ENCODE assay signal across 1 cellular context in the genomic region with DNA sequence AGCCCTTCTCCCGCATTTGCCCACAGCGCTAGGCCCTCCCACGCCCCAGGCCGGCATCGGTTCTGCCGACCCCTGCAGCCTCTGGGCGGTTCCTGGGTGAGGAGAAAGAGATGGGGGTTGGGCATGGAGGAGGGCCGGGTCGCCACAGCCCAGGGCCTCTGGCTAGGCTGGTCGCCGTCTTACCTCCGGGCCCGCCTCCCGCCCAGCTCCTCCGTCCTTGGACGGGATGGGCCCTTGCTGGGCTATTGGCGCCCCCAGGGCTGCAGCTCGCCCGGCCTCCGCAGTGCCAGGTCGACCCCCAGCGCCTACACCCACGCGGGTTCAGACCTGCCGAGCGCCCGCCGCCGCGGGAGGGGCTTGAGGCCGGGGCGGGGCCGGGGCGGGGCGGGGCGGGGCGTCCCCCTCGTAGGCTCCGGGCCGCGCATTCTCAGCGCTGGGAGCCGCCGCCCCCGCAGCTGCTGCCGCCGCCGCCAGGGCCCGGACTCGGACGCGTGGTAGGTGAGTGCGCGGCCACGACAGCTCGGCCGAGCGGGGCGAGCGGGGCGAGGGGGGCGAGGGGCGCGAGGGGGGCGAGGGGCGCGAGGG.
TF ChIP-seq lines count a peak whose summit lies in the region.

Gene CD151, plus strand, starts transcription at position 424 of the 585 bp plus-strand sequence. CDS start 3,118 bp downstream, outside the sequence.

TF ChIP-seq in K562, 482 proteins besides CTCF, POLR2A, EP300 and RAD21 (continued from another document and continues in another):
- TF ChIP-seq AFF1 (IDR thresholded peaks at IDR 0.05; ENCODE audit: low read depth in 1 of 2, partially characterized antibody in 2 of 2) (no peak), ZNF586 (CRISPR knock-in tag; conservative IDR thresholded peaks at IDR 0.05) (no peak), FOXJ3 (CRISPR knock-in tag; IDR thresholded peaks at IDR 0.05) (no peak), ATF7 (IDR thresholded peaks at IDR 0.05) (no peak), SUPT5H (IDR thresholded peaks at IDR 0.05) (peak; percentile 52), FIP1L1 (IDR thresholded peaks at IDR 0.05; ENCODE audit: low read depth, low read length, poor library complexity, severe bottlenecking) (no peak), ZNF217 (CRISPR knock-in tag; IDR thresholded peaks at IDR 0.05) (no peak), RBFOX2 (IDR thresholded peaks at IDR 0.05; ENCODE audit: low read depth, low read length) (peak; percentile 10; the same call in 1 of the 2 replicates), ZNF512 (tag; IDR thresholded peaks at IDR 0.05) (no peak), RBM17 (IDR thresholded peaks at IDR 0.05; ENCODE audit: borderline replicate concordance, low read depth, low read length) (no peak), BRD9 (IDR thresholded peaks at IDR 0.05; ENCODE audit: low read depth, partially characterized antibody) (no peak), BRF2 (IDR thresholded peaks at IDR 0.05; ENCODE audit: borderline replicate concordance, insufficient read depth, insufficient read length) (no peak), RBBP5 (IDR thresholded peaks at IDR 0.05; ENCODE audit: borderline replicate concordance, insufficient read depth, low read length, poor library complexity, severe bottlenecking) (no peak), E4F1 (CRISPR knock-in tag; IDR thresholded peaks at IDR 0.05; ENCODE audit: borderline replicate concordance) (no peak), MED1 (CRISPR knock-in tag; IDR thresholded peaks at IDR 0.05; ENCODE audit: borderline replicate concordance) (no peak), HSF4 (CRISPR knock-in tag; IDR thresholded peaks at IDR 0.05; ENCODE audit: borderline replicate concordance) (no peak), ZNF175 (CRISPR knock-in tag; IDR thresholded peaks at IDR 0.05; ENCODE audit: low read depth) (no peak), STAG1 (CRISPR knock-in tag; IDR thresholded peaks at IDR 0.05; ENCODE audit: borderline replicate concordance) (no peak), SIX5 (IDR thresholded peaks at IDR 0.05; ENCODE audit: borderline replicate concordance in 1 of 2, insufficient read depth in 1 of 2, low read depth in 1 of 2, low read length in 2 of 2) (no peak), MECOM (CRISPR knock-in tag; IDR thresholded peaks at IDR 0.05) (no peak), MYC (IDR thresholded peaks at IDR 0.05; ENCODE audit: low read depth, low read length) (0 out of 2 replicates have a peak, but pooled peaks have one; percentile 31), MYC (CRISPR knock-in tag; IDR thresholded peaks at IDR 0.05; ENCODE audit: borderline replicate concordance, low read depth) (no peak), HNRNPK (IDR thresholded peaks at IDR 0.05; ENCODE audit: low read depth, low read length, poor library complexity, severe bottlenecking) (no peak), CHCHD3 (CRISPR knock-in tag; IDR thresholded peaks at IDR 0.05) (no peak), HMG20A (CRISPR knock-in tag; conservative IDR thresholded peaks at IDR 0.05) (no peak), POU5F1 (IDR thresholded peaks at IDR 0.05; ENCODE audit: borderline replicate concordance, low read depth, low read length, partially characterized antibody) (no peak), ZNF561 (CRISPR knock-in tag; conservative IDR thresholded peaks at IDR 0.05) (no peak), KLF10 (CRISPR knock-in tag; IDR thresholded peaks at IDR 0.05) (no peak), HNRNPUL1 (IDR thresholded peaks at IDR 0.05; ENCODE audit: low read length) (no peak), ZNF23 (CRISPR knock-in tag; IDR thresholded peaks at IDR 0.05) (no peak), MYNN (IDR thresholded peaks at IDR 0.05) (no peak), MYNN (CRISPR knock-in tag; IDR thresholded peaks at IDR 0.05) (no peak), FOXP1 (CRISPR knock-in tag; IDR thresholded peaks at IDR 0.05) (peak; percentile 54; the same call in 1 of the 2 replicates), RBM34 (IDR thresholded peaks at IDR 0.05; ENCODE audit: borderline replicate concordance, insufficient read depth, low read length) (no peak), PHB2 (IDR thresholded peaks at IDR 0.05; ENCODE audit: low read depth) (no peak), E2F8 (IDR thresholded peaks at IDR 0.05; ENCODE audit: low read depth, partially characterized antibody) (no peak)
- TF ChIP-seq, protein P1, sequence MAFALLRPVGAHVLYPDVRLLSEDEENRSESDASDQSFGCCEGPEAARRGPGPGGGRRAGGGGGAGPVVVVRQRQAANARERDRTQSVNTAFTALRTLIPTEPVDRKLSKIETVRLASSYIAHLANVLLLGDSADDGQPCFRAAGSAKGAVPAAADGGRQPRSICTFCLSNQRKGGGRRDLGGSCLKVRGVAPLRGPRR (CRISPR knock-in tag; IDR thresholded peaks at IDR 0.05), result no peak
- TF ChIP-seq, protein P2, sequence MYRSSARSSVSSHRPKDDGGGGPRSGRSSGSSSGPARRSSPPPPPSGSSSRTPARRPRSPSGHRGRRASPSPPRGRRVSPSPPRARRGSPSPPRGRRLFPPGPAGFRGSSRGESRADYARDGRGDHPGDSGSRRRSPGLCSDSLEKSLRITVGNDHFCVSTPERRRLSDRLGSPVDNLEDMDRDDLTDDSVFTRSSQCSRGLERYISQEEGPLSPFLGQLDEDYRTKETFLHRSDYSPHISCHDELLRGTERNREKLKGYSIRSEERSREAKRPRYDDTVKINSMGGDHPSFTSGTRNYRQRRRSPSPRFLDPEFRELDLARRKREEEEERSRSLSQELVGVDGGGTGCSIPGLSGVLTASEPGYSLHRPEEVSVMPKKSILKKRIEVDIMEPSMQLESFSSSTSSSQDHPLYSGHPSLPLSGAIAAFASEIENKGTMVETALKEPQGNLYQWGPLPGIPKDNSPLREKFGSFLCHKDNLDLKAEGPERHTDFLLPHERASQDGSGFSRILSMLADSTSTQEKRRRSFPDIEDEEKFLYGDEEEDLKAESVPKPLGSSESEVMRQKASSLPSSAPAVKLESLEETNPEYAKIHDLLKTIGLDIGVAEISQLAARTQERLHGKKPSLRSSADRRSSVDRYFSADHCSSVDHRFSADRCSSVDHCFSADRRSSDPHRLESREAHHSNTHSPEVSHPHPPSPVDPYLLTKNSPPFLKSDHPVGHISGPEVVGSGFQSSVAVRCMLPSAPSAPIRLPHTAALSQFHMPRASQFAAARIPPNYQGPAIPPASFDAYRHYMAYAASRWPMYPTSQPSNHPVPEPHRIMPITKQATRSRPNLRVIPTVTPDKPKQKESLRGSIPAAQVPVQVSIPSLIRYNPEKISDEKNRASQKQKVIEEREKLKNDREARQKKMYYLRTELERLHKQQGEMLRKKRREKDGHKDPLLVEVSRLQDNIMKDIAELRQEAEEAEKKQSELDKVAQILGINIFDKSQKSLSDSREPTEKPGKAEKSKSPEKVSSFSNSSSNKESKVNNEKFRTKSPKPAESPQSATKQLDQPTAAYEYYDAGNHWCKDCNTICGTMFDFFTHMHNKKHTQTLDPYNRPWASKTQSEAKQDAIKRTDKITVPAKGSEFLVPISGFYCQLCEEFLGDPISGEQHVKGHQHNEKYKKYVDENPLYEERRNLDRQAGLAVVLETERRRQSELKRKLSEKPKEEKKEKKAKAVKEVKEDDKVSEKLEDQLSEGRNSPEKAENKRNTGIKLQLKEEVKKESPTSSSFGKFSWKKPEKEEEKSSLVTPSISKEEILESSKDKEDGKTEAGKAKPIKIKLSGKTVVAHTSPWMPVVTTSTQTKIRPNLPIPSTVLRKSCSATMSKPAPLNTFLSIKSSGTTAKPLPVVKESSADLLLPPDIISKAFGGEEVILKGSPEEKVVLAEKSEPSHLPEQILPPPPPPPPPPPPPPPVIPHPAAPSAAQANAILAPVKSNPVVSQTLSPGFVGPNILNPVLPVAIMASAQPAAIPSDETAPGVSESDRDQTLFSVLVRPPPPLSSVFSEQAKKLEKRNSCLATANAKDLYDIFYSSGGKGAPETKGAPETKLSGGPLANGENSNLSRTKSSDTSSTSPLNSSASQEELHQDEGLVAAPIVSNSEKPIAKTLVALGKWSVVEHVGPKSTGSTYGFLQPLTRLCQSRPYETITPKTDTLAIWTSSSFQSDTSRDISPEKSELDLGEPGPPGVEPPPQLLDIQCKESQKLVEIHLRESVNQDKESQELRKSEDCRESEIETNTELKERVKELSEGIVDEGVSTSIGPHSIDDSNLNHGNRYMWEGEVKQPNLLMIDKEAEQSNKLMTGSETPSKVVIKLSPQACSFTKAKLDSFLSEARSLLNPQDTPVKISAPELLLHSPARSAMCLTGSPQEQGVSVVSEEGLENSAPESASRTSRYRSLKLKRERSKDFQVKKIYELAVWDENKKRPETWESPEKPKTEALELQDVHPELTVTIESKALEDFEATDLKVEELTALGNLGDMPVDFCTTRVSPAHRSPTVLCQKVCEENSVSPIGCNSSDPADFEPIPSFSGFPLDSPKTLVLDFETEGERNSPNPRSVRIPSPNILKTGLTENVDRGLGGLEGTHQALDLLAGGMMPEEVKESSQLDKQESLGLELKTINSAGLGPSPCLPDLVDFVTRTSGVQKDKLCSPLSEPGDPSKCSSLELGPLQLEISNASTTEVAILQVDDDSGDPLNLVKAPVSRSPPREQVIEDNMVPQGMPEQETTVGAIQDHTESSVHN (IDR thresholded peaks at IDR 0.05; ENCODE audit: borderline replicate concordance in 1 of 2, low read depth in 1 of 2), result no peak
